Comparison of ENCODE assay signal across 8 cellular contexts in the genomic region with DNA sequence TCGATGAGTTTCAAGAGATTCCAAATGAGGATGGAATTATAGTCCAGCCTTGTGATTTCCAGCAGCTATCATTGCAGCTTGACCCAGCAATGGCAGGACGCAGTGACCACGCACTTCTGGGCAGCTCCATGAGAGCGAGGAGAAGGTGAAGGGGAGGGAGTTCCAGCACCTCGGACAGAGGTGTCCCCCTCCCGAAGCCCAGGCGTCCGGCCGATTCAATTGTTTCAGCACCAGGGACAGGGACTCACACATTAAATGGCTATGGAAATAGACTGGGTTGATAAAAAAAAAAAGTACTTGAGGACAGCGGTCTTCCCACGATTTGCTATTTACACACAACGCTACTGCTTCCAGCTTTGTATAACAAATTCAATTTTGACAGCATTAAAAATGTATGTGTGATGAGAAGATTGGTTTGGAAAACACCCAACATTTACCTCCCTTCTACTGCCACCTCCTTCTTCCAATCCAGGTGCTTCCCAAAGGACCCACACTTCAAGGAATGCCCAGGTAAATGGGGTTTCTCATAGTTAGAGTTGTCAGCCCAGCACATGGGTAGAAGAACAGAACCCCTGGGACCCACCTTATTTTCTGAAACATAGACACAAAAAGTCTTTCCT.
DNase-seq lines count a peak whose midpoint lies in the region; ATAC-seq lines count a peak whose summit lies in the region.

No MANE protein-coding gene starts in this region.

- no peaks in the 10 kb centered on the region for H3K36me3 Mint-ChIP-seq in effector memory CD8-positive, alpha-beta T cell (ENCODE audit: insufficient read depth)

- no peak for ATAC-seq in effector memory CD8-positive, alpha-beta T cell (replicated peaks)
- no peak for ATAC-seq in GM19023 (IDR thresholded peaks at IDR 0.05; ENCODE audit: unreplicated experiment)

- DNase-seq in H7 (peak; percentile 93), RKO (ENCODE audit: low spot score) (peak; percentile 86), ecto neural progenitor cell (ENCODE audit: low spot score) (peak; percentile 89), middle frontal gyrus (ENCODE audit: extremely low spot score, low spot score) (peak; percentile 22), NCI-H1417 treated with DMSO at 0.1 percent for 48 hours (lab: John Stamatoyannopoulos, UW) (no peak), cortex of kidney (lab: John Stamatoyannopoulos, UW) (no peak)
- no peak for DNase-seq in effector memory CD8-positive, alpha-beta T cell

- no peak overlapping the region for H3K4me3 ChIP-seq in H7 (ENCODE audit: insufficient read depth, low read depth, low read length)

- H3K27me3 ChIP-seq in H7 (ENCODE audit: control insufficient read depth, insufficient read depth, low read length): peaks cover 2% of the 10 kb centered on the region; the same call in 1 of the 2 replicates

- peaks cover 0 to 9% of the 10 kb centered on the region in 2 donors for H3K9me3 Mint-ChIP-seq in effector memory CD8-positive, alpha-beta T cell

- H3K36me3 ChIP-seq in H7 (replicated peaks; ENCODE audit: control insufficient read depth, insufficient read depth, low read length): no peaks in the 10 kb centered on the region

- no peak overlapping the region for H3K27ac Mint-ChIP-seq in effector memory CD8-positive, alpha-beta T cell

- H3K27me3 Mint-ChIP-seq in effector memory CD8-positive, alpha-beta T cell: peaks cover 64 to 74% of the 10 kb centered on the region in 2 donors

- no peaks in the 10 kb centered on the region for H3K4me1 Mint-ChIP-seq in effector memory CD8-positive, alpha-beta T cell (ENCODE audit: low read depth in 2 of 2)

- no peak overlapping the region for H3K4me3 Mint-ChIP-seq in effector memory CD8-positive, alpha-beta T cell

Comparison
In these comparisons a context has a peak if more than half of its experiments do, and no peak if none do; other contexts are left out.
1. DNase-seq: peak in H7 (single experiment), RKO (single experiment), ecto neural progenitor cell (single experiment) and middle frontal gyrus (single experiment); none in NCI-H1417 treated with DMSO at 0.1 percent for 48 hours (single experiment), effector memory CD8-positive, alpha-beta T cell (0 of 3) and cortex of kidney (single experiment).